ENCODE assay signal across 8 cellular contexts in genomic region chr7:141014523-141015395, GRCh38. TPM values are rescaled to one million over a fixed set of nuclear protein-coding genes. Genes with fewer than 3 reads are reported as not detected.
DNase-seq lines count a peak whose midpoint lies in the region; ATAC-seq and TF ChIP-seq lines count a peak whose summit lies in the region.

MRPS33 (minus strand) TSS chr7:141014952; CDS start chr7:141010633, 4,319 bp downstream.

- TF ChIP-seq CTCF in LNCAP (IDR thresholded peaks at IDR 0.05) (peak; percentile 78), fibroblast of lung (conservative IDR thresholded peaks at IDR 0.05 in 1 of 2, IDR thresholded peaks at IDR 0.05 in 1 of 2; ENCODE audit: low read depth in 1 of 2, low read length in 2 of 2) (peak in 1 of 2 donors; percentile 39)

- peaks cover 10 to 49% (median 39%) of the 10 kb centered on the region in 7 donors for H3K4me1 Mint-ChIP-seq in naive thymus-derived CD4-positive, alpha-beta T cell
- peaks cover 5 to 33% of the 10 kb centered on the region in 2 donors for H3K4me1 Mint-ChIP-seq in stimulated activated naive B cell treated with anti-CD40 and anti-IgM and Interleukin-4, amounts not matched to agents 10 μg/mL and 1 μg/mL and 100 μg/mL, for 72 hours

- peak within 1 kb of the TSS; percentile 85 to 99 (median 98) for H3K4me3 Mint-ChIP-seq in naive thymus-derived CD4-positive, alpha-beta T cell
- peak within 1 kb of the TSS; percentile 90 to 93 for H3K4me3 Mint-ChIP-seq in stimulated activated naive B cell treated with anti-CD40 and anti-IgM and Interleukin-4, amounts not matched to agents 10 μg/mL and 1 μg/mL and 100 μg/mL, for 72 hours

- peak within 1 kb of the TSS; percentile 66 for H3K9ac ChIP-seq in fibroblast of lung (ENCODE audit: insufficient read depth, low read length)

- no peaks in the 10 kb centered on the region for H4K20me1 ChIP-seq in fibroblast of lung (ENCODE audit: control insufficient read depth, extremely low read depth, insufficient read depth, low read length)

- peak within 1 kb of the TSS; percentile 81 for H3K4me2 ChIP-seq in fibroblast of lung (ENCODE audit: extremely low read depth, insufficient read depth, low read length)

- peak within 1 kb of the TSS; percentile 97 to 100 (median 100) for H3K27ac Mint-ChIP-seq in naive thymus-derived CD4-positive, alpha-beta T cell
- peak within 1 kb of the TSS; percentile 100 for H3K27ac Mint-ChIP-seq in stimulated activated naive B cell treated with anti-CD40 and anti-IgM and Interleukin-4, amounts not matched to agents 10 μg/mL and 1 μg/mL and 100 μg/mL, for 72 hours

- H3K9me3 ChIP-seq in fibroblast of lung (ENCODE audit: control insufficient read depth, insufficient read depth, low read depth, low read length): no peaks in the 10 kb centered on the region
- H3K9me3 ChIP-seq in naive thymus-derived CD4-positive, alpha-beta T cell (ENCODE audit: control insufficient read depth in 2 of 3, low read length in 3 of 3): no peaks in the 10 kb centered on the region

- peaks cover 0 to 3% (median 0%) of the 10 kb centered on the region in 11 donors for H3K9me3 Mint-ChIP-seq in naive thymus-derived CD4-positive, alpha-beta T cell
- peaks cover 3 to 4% of the 10 kb centered on the region in 2 donors for H3K9me3 Mint-ChIP-seq in stimulated activated naive B cell treated with anti-CD40 and anti-IgM and Interleukin-4, amounts not matched to agents 10 μg/mL and 1 μg/mL and 100 μg/mL, for 72 hours

- peaks cover 3% of the 10 kb centered on the region for H3K79me2 ChIP-seq in fibroblast of lung (ENCODE audit: control insufficient read depth, insufficient read depth, low read length)

- DNase-seq in ELF-1 (ENCODE audit: low read depth, low spot score) (peak; percentile 98), GOT3 (lab: John Stamatoyannopoulos, UW) (peak; percentile 77), RPMI8226 (peak; percentile 99), fibroblast of lung (ENCODE audit: low read depth in 2 of 2) (peak; percentile 94 to 96)
- peak; percentile 88 to 91 for DNase-seq in activated T-helper 1 cell treated with anti-CD3 and anti-CD28 coated beads, Interleukin-2, amount 50 U/mL, for 16 hours (ENCODE audit: low read depth in 1 of 2, low spot score in 1 of 2)
- peak; percentile 79 to 97 (median 96) for DNase-seq in naive thymus-derived CD4-positive, alpha-beta T cell
- peak; percentile 95 for DNase-seq in stimulated activated naive B cell treated with anti-CD40 and anti-IgM and Interleukin-4, amounts not matched to agents 10 μg/mL and 1 μg/mL and 100 μg/mL, for 72 hours

- peak; percentile 99 for ATAC-seq in naive thymus-derived CD4-positive, alpha-beta T cell
- peak; percentile 99 for ATAC-seq in stimulated activated naive B cell treated with anti-CD40 and anti-IgM and Interleukin-4, amounts not matched to agents 10 μg/mL and 1 μg/mL and 100 μg/mL, for 72 hours (replicated peaks)

- H3K4me3 ChIP-seq in fibroblast of lung (replicated peaks in 1 of 4; ENCODE audit: control extremely low read depth in 1 of 4, insufficient read depth in 1 of 4, low read depth in 3 of 4, low read length in 4 of 4): peak within 1 kb of the TSS; percentile 65 to 85 (median 70)
- H3K4me3 ChIP-seq in naive thymus-derived CD4-positive, alpha-beta T cell (ENCODE audit: low read length): peak within 1 kb of the TSS; percentile 82

- H3K27me3 ChIP-seq in fibroblast of lung (ENCODE audit: control insufficient read depth, insufficient read depth, low read length): no peaks in the 10 kb centered on the region
- H3K27me3 ChIP-seq in naive thymus-derived CD4-positive, alpha-beta T cell (ENCODE audit: control insufficient read depth in 2 of 2, insufficient read depth in 2 of 2, low read length in 2 of 2): no peaks in the 10 kb centered on the region

- peaks cover 0 to 9% (median 6%) of the 10 kb centered on the region in 5 donors for H3K36me3 Mint-ChIP-seq in naive thymus-derived CD4-positive, alpha-beta T cell
- H3K36me3 Mint-ChIP-seq in stimulated activated naive B cell treated with anti-CD40 and anti-IgM and Interleukin-4, amounts not matched to agents 10 μg/mL and 1 μg/mL and 100 μg/mL, for 72 hours: peaks cover 10 to 22% of the 10 kb centered on the region in 2 donors

- intact Hi-C loops in naive thymus-derived CD4-positive, alpha-beta T cell (cut with micrococcal nuclease): loop anchor here (1.0 to 10.0 kb wide), 19 partner anchors 9 to 1780 kb away; partner anchors contain the start of genes AGK (in 2 of the 2), BRAF (in 2 of the 2), MKRN1 (in 2 of the 2) and NDUFB2 (in 2 of the 2)

- H2AFZ ChIP-seq in fibroblast of lung (ENCODE audit: low read length): peak within 1 kb of the TSS; percentile 99

- peaks cover 4% of the 10 kb centered on the region for H3K4me1 ChIP-seq in fibroblast of lung (ENCODE audit: control insufficient read depth, extremely low read depth, insufficient read depth, low read length)
- H3K4me1 ChIP-seq in naive thymus-derived CD4-positive, alpha-beta T cell (ENCODE audit: control insufficient read depth in 2 of 2, insufficient read depth in 2 of 2, low read length in 2 of 2): peaks cover 8 to 16% of the 10 kb centered on the region in 2 donors

- H3K27ac ChIP-seq in fibroblast of lung (ENCODE audit: insufficient read depth, low read length): peak within 1 kb of the TSS; percentile 88
- peak within 1 kb of the TSS; percentile 95 for H3K27ac ChIP-seq in naive thymus-derived CD4-positive, alpha-beta T cell (ENCODE audit: low read depth, low read length)

- POLR2A ChIA-PET in naive thymus-derived CD4-positive, alpha-beta T cell (lab: Charles Lee): interaction anchor here (0.6 to 4.4 kb wide), 25 partner anchors 9 to 1655 kb away, joined by 3 to 33 read pairs (median 5); partner anchors contain the start of genes ADCK2, AGK, BRAF and LUC7L2

- CTCF ChIA-PET in naive thymus-derived CD4-positive, alpha-beta T cell (lab: Charles Lee): interaction anchor here (0.5 to 8.2 kb wide), 7 partner anchors 8 to 539 kb away, joined by 3 to 126 read pairs (median 4); partner anchors contain the start of gene BRAF

- H3K27me3 Mint-ChIP-seq in naive thymus-derived CD4-positive, alpha-beta T cell: peaks cover 5 to 29% (median 8%) of the 10 kb centered on the region in 5 donors
- peaks cover 12 to 19% of the 10 kb centered on the region in 2 donors for H3K27me3 Mint-ChIP-seq in stimulated activated naive B cell treated with anti-CD40 and anti-IgM and Interleukin-4, amounts not matched to agents 10 μg/mL and 1 μg/mL and 100 μg/mL, for 72 hours

- H3K36me3 ChIP-seq in fibroblast of lung (ENCODE audit: control insufficient read depth, insufficient read depth, low read length): no peaks in the 10 kb centered on the region
- H3K36me3 ChIP-seq in naive thymus-derived CD4-positive, alpha-beta T cell (ENCODE audit: control insufficient read depth in 2 of 3, insufficient read depth in 3 of 3, low read length in 3 of 3): peaks cover 0 to 12% (median 0%) of the 10 kb centered on the region in 3 experiments

RNA-seq across cellular contexts. Expression of gene MRPS33, which starts in this region (rescaled TPM):
- total RNA-seq in fibroblast of lung: 30.6 and 40.1 TPM in 2 replicates
- polyA plus RNA-seq in fibroblast of lung: 64.8 and 73.6 TPM in 2 replicates
- polyA plus RNA-seq in fibroblast of lung (2012): 90.5 and 107 TPM in 2 replicates
- polyA minus RNA-seq in fibroblast of lung (ENCODE audit: low replicate concordance): 0.08 and 9.4 TPM in 2 replicates
- 10 to 100 TPM; 25.9 to 69.1 (median 48.4) TPM for total RNA-seq in naive thymus-derived CD4-positive, alpha-beta T cell
- polyA plus RNA-seq in naive thymus-derived CD4-positive, alpha-beta T cell: 100 to 1,000 TPM; 103 to 116 TPM

Comparison
In these comparisons a context has a peak if more than half of its experiments do, and no peak if none do; other contexts are left out.
1. Peak in every context shown above with its lines: DNase-seq, ATAC-seq, H3K4me3 ChIP-seq and H3K27ac ChIP-seq.